8 cellular contexts compared by ENCODE assay signal in the genomic region with DNA sequence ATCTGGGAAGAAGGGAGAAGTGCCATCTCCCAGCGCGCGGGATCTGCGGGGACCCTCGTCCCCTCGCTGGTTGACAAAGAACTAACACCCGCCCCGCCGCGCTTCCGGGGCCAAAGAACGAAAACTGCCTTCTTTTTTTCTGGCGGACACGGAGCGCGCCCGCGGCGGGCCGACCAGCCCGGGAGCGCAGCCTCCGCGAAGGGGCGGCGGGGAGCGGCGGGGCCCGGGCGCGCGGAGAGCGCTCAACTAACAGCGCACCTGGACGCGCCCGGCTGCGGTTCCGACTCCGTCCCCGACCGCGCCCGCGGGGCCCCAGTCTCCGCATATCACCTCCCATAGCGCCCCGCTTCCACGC. TPM values are rescaled to one million over a fixed set of nuclear protein-coding genes. Genes with fewer than 3 reads are reported as not detected.
A peak's percentile ranks its signal among the peaks of the same experiment; 100 is the strongest.
DNase-seq lines count a peak whose midpoint lies in the region; ATAC-seq and TF ChIP-seq lines count a peak whose summit lies in the region.

No MANE protein-coding gene starts in this region.

- H3K36me3 Mint-ChIP-seq in HFFc6 (ENCODE audit: low read depth) = 0 out of 2 replicates have a peak, but pooled peaks cover 4% of the 10 kb centered on the region

- intact Hi-C loops in psoas muscle (cut with DNase I) = no loop called here

- 0 to 2% (median 1%) methylated on average over 25 to 49 of the region's 49 CpGs for WGBS in psoas muscle, 3 donors

- ATAC-seq in SK-N-SH treated with all-trans-retinoic acid at 6 μM for 48 hours (peak; percentile 69), psoas muscle (peak; percentile 6 to 46 (median 28))

- H3K4me3 ChIP-seq in psoas muscle = peak overlapping the region; percentile 95

- H3K4me3 Mint-ChIP-seq in HFFc6 = peak overlapping the region; percentile 93

- H3K27ac Mint-ChIP-seq in HFFc6 = peak overlapping the region; percentile 79

- TF ChIP-seq CTCF in HFFc6 (IDR thresholded peaks at IDR 0.05) (no peak), psoas muscle (IDR thresholded peaks at IDR 0.05) (no peak)

- H3K4me1 Mint-ChIP-seq in HFFc6 (ENCODE audit: low read depth) = peaks cover 60% of the 10 kb centered on the region

- H3K36me3 ChIP-seq in psoas muscle (ENCODE audit: insufficient read depth in 1 of 2, low read depth in 1 of 2) = no peaks in the 10 kb centered on the region

- peaks cover 27% of the 10 kb centered on the region for H3K4me1 ChIP-seq in psoas muscle

- H3K9me3 Mint-ChIP-seq in HFFc6 = no peaks in the 10 kb centered on the region

- peak; percentile 63 for DNase-seq in D341Med (ENCODE audit: low spot score)
- no peak for DNase-seq in HFFc6
- DNase-seq in germinal center (ENCODE audit: low spot score) = peak; percentile 29
- no peak for DNase-seq in psoas muscle
- no peak for DNase-seq in ureter (ENCODE audit: low spot score)
- DNase-seq in hepatic stellate cell (ENCODE audit: low spot score) = no peak
- no peak for DNase-seq in occipital lobe (lab: John Stamatoyannopoulos, UW)

- no peaks in the 10 kb centered on the region for H3K9me3 ChIP-seq in psoas muscle

- peaks cover 0 to 9% (median 0%) of the 10 kb centered on the region in 3 donors for H3K27me3 ChIP-seq in psoas muscle (ENCODE audit: insufficient read depth in 3 of 3, low read length in 2 of 3)

- H3K27ac ChIP-seq in psoas muscle = peak overlapping the region; percentile 85

- H3K27me3 Mint-ChIP-seq in HFFc6 (ENCODE audit: insufficient read depth) = peaks cover 1% of the 10 kb centered on the region

TF ChIP-seq in SK-N-SH treated with all-trans-retinoic acid at 6 μM for 48 hours, 23 proteins besides CTCF, POLR2A, EP300 and RAD21:
- TF ChIP-seq OSR1 (CRISPR knock-in tag; IDR thresholded peaks at IDR 0.05) (no peak), TOX (CRISPR knock-in tag; IDR thresholded peaks at IDR 0.05; ENCODE audit: borderline replicate concordance) (no peak), ESRRG (CRISPR knock-in tag; IDR thresholded peaks at IDR 0.05) (no peak), TCF4 (CRISPR knock-in tag; IDR thresholded peaks at IDR 0.05; ENCODE audit: borderline replicate concordance) (no peak), BACH2 (CRISPR knock-in tag; IDR thresholded peaks at IDR 0.05; ENCODE audit: borderline replicate concordance) (no peak), ZFP30 (CRISPR knock-in tag; IDR thresholded peaks at IDR 0.05) (no peak), ZC3H10 (CRISPR knock-in tag; IDR thresholded peaks at IDR 0.05) (no peak), ZNF70 (CRISPR knock-in tag; IDR thresholded peaks at IDR 0.05) (no peak), ZNF565 (CRISPR knock-in tag; conservative IDR thresholded peaks at IDR 0.05; ENCODE audit: low read depth) (no peak)
- TF ChIP-seq, protein P1, sequence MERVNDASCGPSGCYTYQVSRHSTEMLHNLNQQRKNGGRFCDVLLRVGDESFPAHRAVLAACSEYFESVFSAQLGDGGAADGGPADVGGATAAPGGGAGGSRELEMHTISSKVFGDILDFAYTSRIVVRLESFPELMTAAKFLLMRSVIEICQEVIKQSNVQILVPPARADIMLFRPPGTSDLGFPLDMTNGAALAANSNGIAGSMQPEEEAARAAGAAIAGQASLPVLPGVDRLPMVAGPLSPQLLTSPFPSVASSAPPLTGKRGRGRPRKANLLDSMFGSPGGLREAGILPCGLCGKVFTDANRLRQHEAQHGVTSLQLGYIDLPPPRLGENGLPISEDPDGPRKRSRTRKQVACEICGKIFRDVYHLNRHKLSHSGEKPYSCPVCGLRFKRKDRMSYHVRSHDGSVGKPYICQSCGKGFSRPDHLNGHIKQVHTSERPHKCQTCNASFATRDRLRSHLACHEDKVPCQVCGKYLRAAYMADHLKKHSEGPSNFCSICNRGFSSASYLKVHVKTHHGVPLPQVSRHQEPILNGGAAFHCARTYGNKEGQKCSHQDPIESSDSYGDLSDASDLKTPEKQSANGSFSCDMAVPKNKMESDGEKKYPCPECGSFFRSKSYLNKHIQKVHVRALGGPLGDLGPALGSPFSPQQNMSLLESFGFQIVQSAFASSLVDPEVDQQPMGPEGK (CRISPR knock-in tag; IDR thresholded peaks at IDR 0.05; ENCODE audit: borderline replicate concordance) = no peak

RNA-seq across cellular contexts. Expression of a gene that starts 0.4 kb away (rescaled TPM):
- 100 to 1,000 TPM; 131 to 163 (median 154) TPM for total RNA-seq in HFFc6 (2021; fragmentation: NEBNext Ultra II Directional; extraction: Animal tissue kit (Norgen Biotek cat#: 25700))
- total RNA-seq in psoas muscle = 100 to 1,000 TPM; 267 to 504 (median 329) TPM
- 100 to 1,000 TPM in 2 of 3 donors, 10 to 100 TPM in 1; 97.3 to 493 (median 311) TPM for polyA plus RNA-seq in psoas muscle
- 405 TPM for total RNA-seq in ureter
- total RNA-seq in occipital lobe = 1.4 TPM

Comparison
In these comparisons a context has a peak if more than half of its experiments do, and no peak if none do; other contexts are left out.
1. DNase-seq: peak in D341Med (single experiment) and germinal center (single experiment); none in HFFc6 (single experiment), psoas muscle (0 of 2), ureter (single experiment), hepatic stellate cell (single experiment) and occipital lobe (single experiment).
2. RNA of a gene that starts 0.4 kb away (total RNA-seq): 405 TPM in ureter (single experiment), 267 to 504 TPM in psoas muscle and 131 to 163 TPM in HFFc6; 1.4 TPM in occipital lobe (single experiment); every median in the first group is over 10 times any median in the second.